Comparison of ENCODE assay signal across 29 cellular contexts in genomic region chr17:76159157-76159556, GRCh38. TPM values are rescaled to one million over a fixed set of nuclear protein-coding genes. Genes with fewer than 3 reads are reported as not detected.
DNase-seq lines count a peak whose midpoint lies in the region; TF ChIP-seq lines count a peak whose summit lies in the region.
"Had no signal": no experiment of that assay in that cellular context is flagged by ENCODE, and none has a peak within 500 bp of the region (broad histone marks: within the 10 kb centered on the region; RNA-seq: fewer than 3 reads in every experiment).

No MANE protein-coding gene starts in this region.

- no peak overlapping the region for H3K4me3 ChIP-seq in CD4-positive, alpha-beta memory T cell (ENCODE audit: low read length in 2 of 2)
- H3K4me3 ChIP-seq: A549; BLaER1 treated with 17β-estradiol and CSF1 and Interleukin-3, amounts not matched to agents 10 nM and 100 nM; GM23248; HAP-1; K562; PC-9; SJSA1 had no signal

- no peaks in the 10 kb centered on the region for H3K4me1 ChIP-seq in CD4-positive, alpha-beta memory T cell (ENCODE audit: insufficient read depth, low read length)
- H3K4me1 ChIP-seq: HAP-1 had no signal

- no peaks in the 10 kb centered on the region for H3K27me3 ChIP-seq in CD4-positive, alpha-beta memory T cell (ENCODE audit: insufficient read depth, low read length)
- H3K27me3 ChIP-seq: BLaER1 treated with 17β-estradiol and CSF1 and Interleukin-3, amounts not matched to agents 10 nM and 100 nM; SJSA1 had no signal

- peak overlapping the region; percentile 62 for H3K27ac Mint-ChIP-seq in activated naive CD4-positive, alpha-beta T cell treated with anti-CD3 and anti-CD28 coated beads, Interleukin-2, amount 50 U/mL, for 24 hours
- peak overlapping the region in 4 of 7 donors; percentile 27 to 69 (median 33) for H3K27ac Mint-ChIP-seq in CD4-positive, alpha-beta memory T cell
- H3K27ac Mint-ChIP-seq in mesothelial cell of epicardium = no peak overlapping the region
- H3K27ac Mint-ChIP-seq: HFFc6 had no signal

- no peak overlapping the region for H3K27ac ChIP-seq in CD4-positive, alpha-beta memory T cell (ENCODE audit: low read depth, low read length)
- H3K27ac ChIP-seq: A549; BLaER1 treated with 17β-estradiol and CSF1 and Interleukin-3, amounts not matched to agents 10 nM and 100 nM; GM23248; PC-9; SJSA1 had no signal

- CTCF ChIA-PET in CD4-positive, alpha-beta memory T cell (lab: Charles Lee; ENCODE audit: partially characterized antibody) = interaction anchor here (0.9 kb wide), 1 partner anchor 120 kb away, joined by 3 read pairs; no protein-coding TSS in a partner anchor

- POLR2A ChIA-PET in CD4-positive, alpha-beta memory T cell (lab: Charles Lee; ENCODE audit: partially characterized antibody) = interaction anchor here (0.6 to 3.4 kb wide), 6 partner anchors 7 to 21 kb away, joined by 3 to 14 read pairs (median 4); no protein-coding TSS in a partner anchor

- TF ChIP-seq CTCF in mesothelial cell of epicardium (IDR thresholded peaks at IDR 0.05; ENCODE audit: unreplicated experiment) = no peak

- no peaks in the 10 kb centered on the region for H3K9me3 ChIP-seq in CD4-positive, alpha-beta memory T cell (ENCODE audit: control insufficient read depth in 1 of 2, low read length in 2 of 2)
- H3K9me3 ChIP-seq: A549; BLaER1 treated with 17β-estradiol and CSF1 and Interleukin-3, amounts not matched to agents 10 nM and 100 nM; HAP-1; SJSA1 had no signal

- intact Hi-C loops in CD4-positive, alpha-beta memory T cell (cut with micrococcal nuclease) = no loop called here
- intact Hi-C loops in posterior vena cava (cut with DNase I) = no loop called here

- peaks cover 28% of the 10 kb centered on the region for H3K36me3 Mint-ChIP-seq in activated naive CD4-positive, alpha-beta T cell treated with anti-CD3 and anti-CD28 coated beads, Interleukin-2, amount 50 U/mL, for 24 hours
- H3K36me3 Mint-ChIP-seq in CD4-positive, alpha-beta memory T cell = peaks cover 60 to 67% of the 10 kb centered on the region in 2 donors
- no peaks in the 10 kb centered on the region for H3K36me3 Mint-ChIP-seq in mesothelial cell of epicardium

- no peaks in the 10 kb centered on the region for H3K9me3 Mint-ChIP-seq in activated naive CD4-positive, alpha-beta T cell treated with anti-CD3 and anti-CD28 coated beads, Interleukin-2, amount 50 U/mL, for 24 hours
- peaks cover 0 to 2% (median 0%) of the 10 kb centered on the region in 8 donors for H3K9me3 Mint-ChIP-seq in CD4-positive, alpha-beta memory T cell
- H3K9me3 Mint-ChIP-seq in mesothelial cell of epicardium = no peaks in the 10 kb centered on the region
- H3K9me3 Mint-ChIP-seq: HFFc6 had no signal

- H3K4me3 Mint-ChIP-seq in activated naive CD4-positive, alpha-beta T cell treated with anti-CD3 and anti-CD28 coated beads, Interleukin-2, amount 50 U/mL, for 24 hours = no peak overlapping the region
- no peak overlapping the region for H3K4me3 Mint-ChIP-seq in CD4-positive, alpha-beta memory T cell
- no peak overlapping the region for H3K4me3 Mint-ChIP-seq in mesothelial cell of epicardium
- H3K4me3 Mint-ChIP-seq: HFFc6 had no signal

- no peaks in the 10 kb centered on the region for H3K27me3 Mint-ChIP-seq in activated naive CD4-positive, alpha-beta T cell treated with anti-CD3 and anti-CD28 coated beads, Interleukin-2, amount 50 U/mL, for 24 hours
- H3K27me3 Mint-ChIP-seq in CD4-positive, alpha-beta memory T cell = no peaks in the 10 kb centered on the region
- H3K27me3 Mint-ChIP-seq in mesothelial cell of epicardium (ENCODE audit: low read depth) = no peaks in the 10 kb centered on the region

- H3K36me3 ChIP-seq in CD4-positive, alpha-beta memory T cell (ENCODE audit: insufficient read depth, low read length) = peaks cover 27% of the 10 kb centered on the region
- H3K36me3 ChIP-seq: BLaER1 treated with 17β-estradiol and CSF1 and Interleukin-3, amounts not matched to agents 10 nM and 100 nM; SJSA1 had no signal

- DNase-seq in activated naive CD4-positive, alpha-beta T cell treated with Interleukin-2 at 50 U/mL for 16 hours = no peak
- DNase-seq in CD4-positive, alpha-beta memory T cell = no peak
- DNase-seq in ecto neural progenitor cell (ENCODE audit: low spot score) (peak; percentile 39), posterior vena cava (ENCODE audit: low spot score) (peak; percentile 38), mesothelial cell of epicardium (ENCODE audit: low spot score in 2 of 2, unreplicated experiment in 2 of 2) (no peak), GM03348 (ENCODE audit: low spot score) (no peak)
- DNase-seq: AML-193, Calu3, DMS79 treated with DMSO at 0.1 percent for 48 hours, GM23248, HFFc6, Kasumi-1, NCI-H1092 treated with DMSO at 0.1 percent for 48 hours, NCI-H1436, NCI-H187 treated with DMSO at 0.1 percent for 48 hours, NCI-H2107, NCI-H446, NCI-H526, NCI-H82, PC-9, Right ventricle myocardium superior had no signal

- H3K4me1 Mint-ChIP-seq in activated naive CD4-positive, alpha-beta T cell treated with anti-CD3 and anti-CD28 coated beads, Interleukin-2, amount 50 U/mL, for 24 hours = peaks cover 27% of the 10 kb centered on the region
- peaks cover 2 to 6% (median 5%) of the 10 kb centered on the region in 4 donors for H3K4me1 Mint-ChIP-seq in CD4-positive, alpha-beta memory T cell
- peaks cover 9% of the 10 kb centered on the region for H3K4me1 Mint-ChIP-seq in mesothelial cell of epicardium

RNA-seq across cellular contexts. Expression of gene FOXJ1, which starts 18.1 kb away (rescaled TPM):
- under 1 TPM; 0.19 to 0.20 TPM for total RNA-seq in CD4-positive, alpha-beta memory T cell
- not detected for polyA plus RNA-seq in CD4-positive, alpha-beta memory T cell
- total RNA-seq in posterior vena cava = not detected
- 2.0 to 2.1 TPM (median 2.1 TPM) in 3 replicates for total RNA-seq in mesothelial cell of epicardium
- total RNA-seq: Calu3, GM23248, HFFc6, M059J, Right ventricle myocardium superior, RPMI7951, SJSA1 had no signal
- polyA plus RNA-seq: GM23248, K562 had no signal

RNA-seq across cellular contexts. Expression of gene EXOC7, which starts 55.6 kb away (rescaled TPM):
- 100 to 1,000 TPM; 183 to 184 TPM for total RNA-seq in CD4-positive, alpha-beta memory T cell
- 10 to 100 TPM; 36.2 to 66.9 TPM for polyA plus RNA-seq in CD4-positive, alpha-beta memory T cell
- total RNA-seq in posterior vena cava (10 to 100 TPM; 94.5 to 98.2 TPM), mesothelial cell of epicardium (254 to 261 TPM (median 258 TPM) in 3 replicates)

Comparison
In these comparisons a context has a peak if more than half of its experiments do, and no peak if none do; other contexts are left out.
1. DNase-seq: peak in ecto neural progenitor cell (single experiment) and posterior vena cava (single experiment); none in activated naive CD4-positive, alpha-beta T cell treated with Interleukin-2 at 50 U/mL for 16 hours (single experiment), CD4-positive, alpha-beta memory T cell (0 of 5), mesothelial cell of epicardium (0 of 2) and GM03348 (single experiment).